ENCODE assay signal across 26 cellular contexts in the genomic region with DNA sequence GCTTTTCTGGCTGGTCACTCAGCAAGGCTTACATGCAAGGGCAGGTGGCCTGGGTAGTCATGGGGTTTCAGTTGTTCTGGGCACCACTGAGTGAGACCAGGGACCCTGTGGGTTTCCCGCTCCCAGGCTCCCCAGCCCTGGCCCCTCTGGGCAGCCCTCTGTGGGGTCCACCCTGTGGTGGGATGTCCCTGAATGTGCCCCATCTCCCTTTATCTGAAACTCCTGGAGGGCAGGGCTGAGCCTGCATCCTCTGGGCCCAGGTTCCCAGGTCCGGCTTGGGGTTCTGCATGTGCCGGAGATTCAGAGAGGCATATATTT.
"Had no signal": no experiment of that assay in that cellular context is flagged by ENCODE, and none has a peak within 500 bp of the region (broad histone marks: within the 10 kb centered on the region; RNA-seq: fewer than 3 reads in every experiment).

No MANE protein-coding gene starts in this region.

- DNase-seq: cerebellar nuclear complex; cortex of kidney; effector memory CD8-positive, alpha-beta T cell; erythroblast; esophagus squamous epithelium; hypothalamus; immature natural killer cell; mesenchymal stem cell; mucosa of descending colon; naive B cell; stimulated activated CD4-positive, alpha-beta T cell treated with anti-CD3 and anti-CD28 coated beads, Interleukin-2, amount 100 ng/mL, for 24 hours; stimulated activated CD4-positive, alpha-beta T cell treated with anti-CD3 and anti-CD28 coated beads, Interleukin-4, amount 100 ng/mL, for 24 hours; stimulated activated naive CD8-positive, alpha-beta T cell treated with anti-CD3 and anti-CD28 coated beads, Interleukin-15, Interleukin-2, amounts not matched to agents 100 U/mL and 50 U/mL, for 24 hours; substantia nigra; testis; tibial artery; uterus had no signal

- H3K4me1 ChIP-seq: esophagus squamous epithelium, parathyroid adenoma, prostate gland, right atrium auricular region, testis, tibial artery, uterus had no signal

- H3K27ac ChIP-seq: esophagus squamous epithelium, neutrophil, parathyroid adenoma, prostate gland, right atrium auricular region, testis, tibial artery, uterus had no signal

- H3K4me3 Mint-ChIP-seq: effector memory CD8-positive, alpha-beta T cell; immature natural killer cell; mesothelial cell of epicardium; naive B cell; stimulated activated memory B cell treated with anti-CD40 and anti-IgM and Interleukin-4, amounts not matched to agents 10 μg/mL and 1 μg/mL and 100 μg/mL, for 72 hours; type B pancreatic cell had no signal

- H3K9me3 ChIP-seq: esophagus squamous epithelium, mucosa of descending colon, neutrophil, prostate gland, right atrium auricular region, testis, tibial artery, uterus had no signal

- H3K27me3 ChIP-seq: esophagus squamous epithelium, neutrophil, right atrium auricular region, testis, tibial artery, uterus had no signal

- H3K27ac Mint-ChIP-seq: effector memory CD8-positive, alpha-beta T cell; immature natural killer cell; mesothelial cell of epicardium; naive B cell; stimulated activated memory B cell treated with anti-CD40 and anti-IgM and Interleukin-4, amounts not matched to agents 10 μg/mL and 1 μg/mL and 100 μg/mL, for 72 hours; type B pancreatic cell had no signal

- H3K27me3 Mint-ChIP-seq: type B pancreatic cell had no signal

- H3K9me3 Mint-ChIP-seq: effector memory CD8-positive, alpha-beta T cell; immature natural killer cell; mesothelial cell of epicardium; stimulated activated memory B cell treated with anti-CD40 and anti-IgM and Interleukin-4, amounts not matched to agents 10 μg/mL and 1 μg/mL and 100 μg/mL, for 72 hours; type B pancreatic cell had no signal

- H3K36me3 Mint-ChIP-seq: immature natural killer cell; mesothelial cell of epicardium; naive B cell; stimulated activated memory B cell treated with anti-CD40 and anti-IgM and Interleukin-4, amounts not matched to agents 10 μg/mL and 1 μg/mL and 100 μg/mL, for 72 hours; type B pancreatic cell had no signal

- H3K4me1 Mint-ChIP-seq: immature natural killer cell; mesothelial cell of epicardium; naive B cell; stimulated activated memory B cell treated with anti-CD40 and anti-IgM and Interleukin-4, amounts not matched to agents 10 μg/mL and 1 μg/mL and 100 μg/mL, for 72 hours had no signal

- H3K4me3 ChIP-seq: esophagus squamous epithelium, mucosa of descending colon, prostate gland, right atrium auricular region, testis, tibial artery, uterus had no signal

- ATAC-seq: effector memory CD8-positive, alpha-beta T cell; left lobe of liver; mucosa of descending colon; sciatic nerve; stimulated activated naive CD8-positive, alpha-beta T cell treated with anti-CD3 and anti-CD28 coated beads, Interleukin-15, Interleukin-2, amounts not matched to agents 100 U/mL and 50 U/mL, for 24 hours had no signal

- H3K36me3 ChIP-seq: esophagus squamous epithelium, neutrophil, prostate gland, right atrium auricular region, tibial artery, uterus had no signal
